In the genomic region with DNA sequence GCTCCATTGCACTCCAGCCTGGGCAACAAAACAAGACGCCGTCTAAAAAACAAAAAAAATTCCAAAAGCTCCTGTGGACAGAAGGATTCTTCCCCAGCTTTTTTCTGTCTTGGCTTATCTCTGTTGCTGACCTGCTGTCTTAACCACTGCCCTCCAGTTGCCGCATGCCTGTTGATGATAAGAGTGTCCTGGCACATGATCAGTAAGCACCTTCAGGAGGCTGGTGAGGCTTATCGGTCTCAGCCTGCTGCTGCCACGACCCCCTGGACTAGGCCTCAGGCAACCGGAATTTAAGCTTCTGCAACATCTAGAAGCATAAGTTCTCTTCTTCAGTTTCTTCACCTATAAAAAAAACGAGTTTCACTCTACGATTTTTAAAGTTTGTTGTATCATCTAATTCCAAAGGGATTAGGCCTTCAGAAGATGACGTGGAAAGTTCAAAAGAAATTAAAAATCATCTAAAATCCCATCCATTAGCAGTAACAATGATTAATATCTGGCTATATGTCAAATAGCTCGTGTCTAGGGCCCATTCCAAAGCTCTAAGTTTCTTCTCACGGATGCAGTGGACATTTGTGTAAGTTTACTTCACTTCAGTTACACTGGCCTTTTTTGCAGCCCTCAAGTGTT, we compare ENCODE assay signal across 1 cellular context.
TF ChIP-seq lines count a peak whose summit lies in the region.

No MANE protein-coding gene starts in this region.

TF ChIP-seq in K562, 482 proteins besides CTCF, POLR2A, EP300 and RAD21 (continued from another document and continues in another):
- TF ChIP-seq, protein P1, sequence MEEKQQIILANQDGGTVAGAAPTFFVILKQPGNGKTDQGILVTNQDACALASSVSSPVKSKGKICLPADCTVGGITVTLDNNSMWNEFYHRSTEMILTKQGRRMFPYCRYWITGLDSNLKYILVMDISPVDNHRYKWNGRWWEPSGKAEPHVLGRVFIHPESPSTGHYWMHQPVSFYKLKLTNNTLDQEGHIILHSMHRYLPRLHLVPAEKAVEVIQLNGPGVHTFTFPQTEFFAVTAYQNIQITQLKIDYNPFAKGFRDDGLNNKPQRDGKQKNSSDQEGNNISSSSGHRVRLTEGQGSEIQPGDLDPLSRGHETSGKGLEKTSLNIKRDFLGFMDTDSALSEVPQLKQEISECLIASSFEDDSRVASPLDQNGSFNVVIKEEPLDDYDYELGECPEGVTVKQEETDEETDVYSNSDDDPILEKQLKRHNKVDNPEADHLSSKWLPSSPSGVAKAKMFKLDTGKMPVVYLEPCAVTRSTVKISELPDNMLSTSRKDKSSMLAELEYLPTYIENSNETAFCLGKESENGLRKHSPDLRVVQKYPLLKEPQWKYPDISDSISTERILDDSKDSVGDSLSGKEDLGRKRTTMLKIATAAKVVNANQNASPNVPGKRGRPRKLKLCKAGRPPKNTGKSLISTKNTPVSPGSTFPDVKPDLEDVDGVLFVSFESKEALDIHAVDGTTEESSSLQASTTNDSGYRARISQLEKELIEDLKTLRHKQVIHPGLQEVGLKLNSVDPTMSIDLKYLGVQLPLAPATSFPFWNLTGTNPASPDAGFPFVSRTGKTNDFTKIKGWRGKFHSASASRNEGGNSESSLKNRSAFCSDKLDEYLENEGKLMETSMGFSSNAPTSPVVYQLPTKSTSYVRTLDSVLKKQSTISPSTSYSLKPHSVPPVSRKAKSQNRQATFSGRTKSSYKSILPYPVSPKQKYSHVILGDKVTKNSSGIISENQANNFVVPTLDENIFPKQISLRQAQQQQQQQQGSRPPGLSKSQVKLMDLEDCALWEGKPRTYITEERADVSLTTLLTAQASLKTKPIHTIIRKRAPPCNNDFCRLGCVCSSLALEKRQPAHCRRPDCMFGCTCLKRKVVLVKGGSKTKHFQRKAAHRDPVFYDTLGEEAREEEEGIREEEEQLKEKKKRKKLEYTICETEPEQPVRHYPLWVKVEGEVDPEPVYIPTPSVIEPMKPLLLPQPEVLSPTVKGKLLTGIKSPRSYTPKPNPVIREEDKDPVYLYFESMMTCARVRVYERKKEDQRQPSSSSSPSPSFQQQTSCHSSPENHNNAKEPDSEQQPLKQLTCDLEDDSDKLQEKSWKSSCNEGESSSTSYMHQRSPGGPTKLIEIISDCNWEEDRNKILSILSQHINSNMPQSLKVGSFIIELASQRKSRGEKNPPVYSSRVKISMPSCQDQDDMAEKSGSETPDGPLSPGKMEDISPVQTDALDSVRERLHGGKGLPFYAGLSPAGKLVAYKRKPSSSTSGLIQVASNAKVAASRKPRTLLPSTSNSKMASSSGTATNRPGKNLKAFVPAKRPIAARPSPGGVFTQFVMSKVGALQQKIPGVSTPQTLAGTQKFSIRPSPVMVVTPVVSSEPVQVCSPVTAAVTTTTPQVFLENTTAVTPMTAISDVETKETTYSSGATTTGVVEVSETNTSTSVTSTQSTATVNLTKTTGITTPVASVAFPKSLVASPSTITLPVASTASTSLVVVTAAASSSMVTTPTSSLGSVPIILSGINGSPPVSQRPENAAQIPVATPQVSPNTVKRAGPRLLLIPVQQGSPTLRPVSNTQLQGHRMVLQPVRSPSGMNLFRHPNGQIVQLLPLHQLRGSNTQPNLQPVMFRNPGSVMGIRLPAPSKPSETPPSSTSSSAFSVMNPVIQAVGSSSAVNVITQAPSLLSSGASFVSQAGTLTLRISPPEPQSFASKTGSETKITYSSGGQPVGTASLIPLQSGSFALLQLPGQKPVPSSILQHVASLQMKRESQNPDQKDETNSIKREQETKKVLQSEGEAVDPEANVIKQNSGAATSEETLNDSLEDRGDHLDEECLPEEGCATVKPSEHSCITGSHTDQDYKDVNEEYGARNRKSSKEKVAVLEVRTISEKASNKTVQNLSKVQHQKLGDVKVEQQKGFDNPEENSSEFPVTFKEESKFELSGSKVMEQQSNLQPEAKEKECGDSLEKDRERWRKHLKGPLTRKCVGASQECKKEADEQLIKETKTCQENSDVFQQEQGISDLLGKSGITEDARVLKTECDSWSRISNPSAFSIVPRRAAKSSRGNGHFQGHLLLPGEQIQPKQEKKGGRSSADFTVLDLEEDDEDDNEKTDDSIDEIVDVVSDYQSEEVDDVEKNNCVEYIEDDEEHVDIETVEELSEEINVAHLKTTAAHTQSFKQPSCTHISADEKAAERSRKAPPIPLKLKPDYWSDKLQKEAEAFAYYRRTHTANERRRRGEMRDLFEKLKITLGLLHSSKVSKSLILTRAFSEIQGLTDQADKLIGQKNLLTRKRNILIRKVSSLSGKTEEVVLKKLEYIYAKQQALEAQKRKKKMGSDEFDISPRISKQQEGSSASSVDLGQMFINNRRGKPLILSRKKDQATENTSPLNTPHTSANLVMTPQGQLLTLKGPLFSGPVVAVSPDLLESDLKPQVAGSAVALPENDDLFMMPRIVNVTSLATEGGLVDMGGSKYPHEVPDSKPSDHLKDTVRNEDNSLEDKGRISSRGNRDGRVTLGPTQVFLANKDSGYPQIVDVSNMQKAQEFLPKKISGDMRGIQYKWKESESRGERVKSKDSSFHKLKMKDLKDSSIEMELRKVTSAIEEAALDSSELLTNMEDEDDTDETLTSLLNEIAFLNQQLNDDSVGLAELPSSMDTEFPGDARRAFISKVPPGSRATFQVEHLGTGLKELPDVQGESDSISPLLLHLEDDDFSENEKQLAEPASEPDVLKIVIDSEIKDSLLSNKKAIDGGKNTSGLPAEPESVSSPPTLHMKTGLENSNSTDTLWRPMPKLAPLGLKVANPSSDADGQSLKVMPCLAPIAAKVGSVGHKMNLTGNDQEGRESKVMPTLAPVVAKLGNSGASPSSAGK (IDR thresholded peaks at IDR 0.05): peak; percentile 51; the same call in 1 of the 2 replicates
- TF ChIP-seq NFIC (IDR thresholded peaks at IDR 0.05): peak; percentile 99
- no peak for TF ChIP-seq EZH2 (IDR thresholded peaks at IDR 0.05; ENCODE audit: borderline replicate concordance, low read depth, low read length)
- no peak for TF ChIP-seq SAFB (IDR thresholded peaks at IDR 0.05; ENCODE audit: borderline replicate concordance, low read depth, low read length)
- TF ChIP-seq KLF16 (IDR thresholded peaks at IDR 0.05): peak; percentile 99
- TF ChIP-seq ZNF41 (CRISPR knock-in tag; conservative IDR thresholded peaks at IDR 0.05): peak; percentile 84
- no peak for TF ChIP-seq HOXB6 (CRISPR knock-in tag; IDR thresholded peaks at IDR 0.05; ENCODE audit: borderline replicate concordance)
- TF ChIP-seq ZNF76 (CRISPR knock-in tag; IDR thresholded peaks at IDR 0.05; ENCODE audit: borderline replicate concordance): peak; percentile 87
- no peak for TF ChIP-seq ZNF124 (CRISPR knock-in tag; IDR thresholded peaks at IDR 0.05)
- peak; percentile 92 for TF ChIP-seq OTX1 (CRISPR knock-in tag; IDR thresholded peaks at IDR 0.05)
- TF ChIP-seq, protein P2, sequence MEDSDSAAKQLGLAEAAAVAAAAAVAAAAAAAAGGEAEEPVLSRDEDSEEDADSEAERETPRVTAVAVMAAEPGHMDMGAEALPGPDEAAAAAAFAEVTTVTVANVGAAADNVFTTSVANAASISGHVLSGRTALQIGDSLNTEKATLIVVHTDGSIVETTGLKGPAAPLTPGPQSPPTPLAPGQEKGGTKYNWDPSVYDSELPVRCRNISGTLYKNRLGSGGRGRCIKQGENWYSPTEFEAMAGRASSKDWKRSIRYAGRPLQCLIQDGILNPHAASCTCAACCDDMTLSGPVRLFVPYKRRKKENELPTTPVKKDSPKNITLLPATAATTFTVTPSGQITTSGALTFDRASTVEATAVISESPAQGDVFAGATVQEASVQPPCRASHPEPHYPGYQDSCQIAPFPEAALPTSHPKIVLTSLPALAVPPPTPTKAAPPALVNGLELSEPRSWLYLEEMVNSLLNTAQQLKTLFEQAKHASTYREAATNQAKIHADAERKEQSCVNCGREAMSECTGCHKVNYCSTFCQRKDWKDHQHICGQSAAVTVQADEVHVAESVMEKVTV (CRISPR knock-in tag; IDR thresholded peaks at IDR 0.05): no peak; the same call in 1 of the 2 replicates
- peak; percentile 93 to 97 for TF ChIP-seq RCOR1 (IDR thresholded peaks at IDR 0.05; ENCODE audit: borderline replicate concordance in 1 of 2, low read depth in 2 of 2, low read length in 2 of 2)
- peak; percentile 48 for TF ChIP-seq MAFK (IDR thresholded peaks at IDR 0.05; ENCODE audit: low read length)
- no peak for TF ChIP-seq CAMTA2 (CRISPR knock-in tag; conservative IDR thresholded peaks at IDR 0.05)
- TF ChIP-seq KAT8 (IDR thresholded peaks at IDR 0.05; ENCODE audit: low read depth): no peak
- no peak for TF ChIP-seq RBM14 (IDR thresholded peaks at IDR 0.05; ENCODE audit: borderline replicate concordance, insufficient read depth, low read depth, low read length)
- TF ChIP-seq, protein P3, sequence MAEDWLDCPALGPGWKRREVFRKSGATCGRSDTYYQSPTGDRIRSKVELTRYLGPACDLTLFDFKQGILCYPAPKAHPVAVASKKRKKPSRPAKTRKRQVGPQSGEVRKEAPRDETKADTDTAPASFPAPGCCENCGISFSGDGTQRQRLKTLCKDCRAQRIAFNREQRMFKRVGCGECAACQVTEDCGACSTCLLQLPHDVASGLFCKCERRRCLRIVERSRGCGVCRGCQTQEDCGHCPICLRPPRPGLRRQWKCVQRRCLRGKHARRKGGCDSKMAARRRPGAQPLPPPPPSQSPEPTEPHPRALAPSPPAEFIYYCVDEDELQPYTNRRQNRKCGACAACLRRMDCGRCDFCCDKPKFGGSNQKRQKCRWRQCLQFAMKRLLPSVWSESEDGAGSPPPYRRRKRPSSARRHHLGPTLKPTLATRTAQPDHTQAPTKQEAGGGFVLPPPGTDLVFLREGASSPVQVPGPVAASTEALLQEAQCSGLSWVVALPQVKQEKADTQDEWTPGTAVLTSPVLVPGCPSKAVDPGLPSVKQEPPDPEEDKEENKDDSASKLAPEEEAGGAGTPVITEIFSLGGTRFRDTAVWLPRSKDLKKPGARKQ (CRISPR knock-in tag; IDR thresholded peaks at IDR 0.05): no peak
- no peak for TF ChIP-seq SMAD2 (IDR thresholded peaks at IDR 0.05; ENCODE audit: low read depth, low read length)
- TF ChIP-seq BCOR (IDR thresholded peaks at IDR 0.05): peak; percentile 98
- TF ChIP-seq, protein P4, sequence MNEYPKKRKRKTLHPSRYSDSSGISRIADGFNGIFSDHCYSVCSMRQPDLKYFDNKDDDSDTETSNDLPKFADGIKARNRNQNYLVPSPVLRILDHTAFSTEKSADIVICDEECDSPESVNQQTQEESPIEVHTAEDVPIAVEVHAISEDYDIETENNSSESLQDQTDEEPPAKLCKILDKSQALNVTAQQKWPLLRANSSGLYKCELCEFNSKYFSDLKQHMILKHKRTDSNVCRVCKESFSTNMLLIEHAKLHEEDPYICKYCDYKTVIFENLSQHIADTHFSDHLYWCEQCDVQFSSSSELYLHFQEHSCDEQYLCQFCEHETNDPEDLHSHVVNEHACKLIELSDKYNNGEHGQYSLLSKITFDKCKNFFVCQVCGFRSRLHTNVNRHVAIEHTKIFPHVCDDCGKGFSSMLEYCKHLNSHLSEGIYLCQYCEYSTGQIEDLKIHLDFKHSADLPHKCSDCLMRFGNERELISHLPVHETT (CRISPR knock-in tag; conservative IDR thresholded peaks at IDR 0.05 in 1 of 2, IDR thresholded peaks at IDR 0.05 in 1 of 2): peak in 1 of 2 experiments; percentile 82; a peak in 2 of 4 replicates
- peak; percentile 55 for TF ChIP-seq EGR1 (conservative IDR thresholded peaks at IDR 0.05)
- no peak for TF ChIP-seq BRD4 (IDR thresholded peaks at IDR 0.05)
- no peak for TF ChIP-seq DNMT1 (IDR thresholded peaks at IDR 0.05)
- TF ChIP-seq, protein P5, sequence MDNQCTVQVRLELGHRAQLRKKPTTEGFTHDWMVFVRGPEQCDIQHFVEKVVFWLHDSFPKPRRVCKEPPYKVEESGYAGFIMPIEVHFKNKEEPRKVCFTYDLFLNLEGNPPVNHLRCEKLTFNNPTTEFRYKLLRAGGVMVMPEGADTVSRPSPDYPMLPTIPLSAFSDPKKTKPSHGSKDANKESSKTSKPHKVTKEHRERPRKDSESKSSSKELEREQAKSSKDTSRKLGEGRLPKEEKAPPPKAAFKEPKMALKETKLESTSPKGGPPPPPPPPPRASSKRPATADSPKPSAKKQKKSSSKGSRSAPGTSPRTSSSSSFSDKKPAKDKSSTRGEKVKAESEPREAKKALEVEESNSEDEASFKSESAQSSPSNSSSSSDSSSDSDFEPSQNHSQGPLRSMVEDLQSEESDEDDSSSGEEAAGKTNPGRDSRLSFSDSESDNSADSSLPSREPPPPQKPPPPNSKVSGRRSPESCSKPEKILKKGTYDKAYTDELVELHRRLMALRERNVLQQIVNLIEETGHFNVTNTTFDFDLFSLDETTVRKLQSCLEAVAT (IDR thresholded peaks at IDR 0.05): peak; percentile 90 to 98
- no peak for TF ChIP-seq ZNF695 (CRISPR knock-in tag; IDR thresholded peaks at IDR 0.05)
- TF ChIP-seq, protein P6, sequence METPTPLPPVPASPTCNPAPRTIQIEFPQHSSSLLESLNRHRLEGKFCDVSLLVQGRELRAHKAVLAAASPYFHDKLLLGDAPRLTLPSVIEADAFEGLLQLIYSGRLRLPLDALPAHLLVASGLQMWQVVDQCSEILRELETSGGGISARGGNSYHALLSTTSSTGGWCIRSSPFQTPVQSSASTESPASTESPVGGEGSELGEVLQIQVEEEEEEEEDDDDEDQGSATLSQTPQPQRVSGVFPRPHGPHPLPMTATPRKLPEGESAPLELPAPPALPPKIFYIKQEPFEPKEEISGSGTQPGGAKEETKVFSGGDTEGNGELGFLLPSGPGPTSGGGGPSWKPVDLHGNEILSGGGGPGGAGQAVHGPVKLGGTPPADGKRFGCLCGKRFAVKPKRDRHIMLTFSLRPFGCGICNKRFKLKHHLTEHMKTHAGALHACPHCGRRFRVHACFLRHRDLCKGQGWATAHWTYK (CRISPR knock-in tag; IDR thresholded peaks at IDR 0.05): peak; percentile 92
- no peak for TF ChIP-seq ZNF696 (CRISPR knock-in tag; conservative IDR thresholded peaks at IDR 0.05)
- peak; percentile 96 for TF ChIP-seq MTA3 (IDR thresholded peaks at IDR 0.05; ENCODE audit: borderline replicate concordance)
- TF ChIP-seq BMI1 (IDR thresholded peaks at IDR 0.05; ENCODE audit: low read length): no peak
- no peak for TF ChIP-seq STAT5B (CRISPR knock-in tag; IDR thresholded peaks at IDR 0.05)
- TF ChIP-seq ZNF717 (CRISPR knock-in tag; IDR thresholded peaks at IDR 0.05): no peak
- peak; percentile 82 for TF ChIP-seq FOXJ2 (tag; IDR thresholded peaks at IDR 0.05)
- TF ChIP-seq ETV6 (IDR thresholded peaks at IDR 0.05; ENCODE audit: borderline replicate concordance in 1 of 2, low read depth in 2 of 2, low read length in 1 of 2): peak in 1 of 2 experiments; percentile 88; a peak in 2 of 4 replicates
- TF ChIP-seq ETV6 (CRISPR knock-in tag; IDR thresholded peaks at IDR 0.05; ENCODE audit: borderline replicate concordance): no peak
- no peak for TF ChIP-seq ZNF133 (CRISPR knock-in tag; IDR thresholded peaks at IDR 0.05)
- TF ChIP-seq, protein P7, sequence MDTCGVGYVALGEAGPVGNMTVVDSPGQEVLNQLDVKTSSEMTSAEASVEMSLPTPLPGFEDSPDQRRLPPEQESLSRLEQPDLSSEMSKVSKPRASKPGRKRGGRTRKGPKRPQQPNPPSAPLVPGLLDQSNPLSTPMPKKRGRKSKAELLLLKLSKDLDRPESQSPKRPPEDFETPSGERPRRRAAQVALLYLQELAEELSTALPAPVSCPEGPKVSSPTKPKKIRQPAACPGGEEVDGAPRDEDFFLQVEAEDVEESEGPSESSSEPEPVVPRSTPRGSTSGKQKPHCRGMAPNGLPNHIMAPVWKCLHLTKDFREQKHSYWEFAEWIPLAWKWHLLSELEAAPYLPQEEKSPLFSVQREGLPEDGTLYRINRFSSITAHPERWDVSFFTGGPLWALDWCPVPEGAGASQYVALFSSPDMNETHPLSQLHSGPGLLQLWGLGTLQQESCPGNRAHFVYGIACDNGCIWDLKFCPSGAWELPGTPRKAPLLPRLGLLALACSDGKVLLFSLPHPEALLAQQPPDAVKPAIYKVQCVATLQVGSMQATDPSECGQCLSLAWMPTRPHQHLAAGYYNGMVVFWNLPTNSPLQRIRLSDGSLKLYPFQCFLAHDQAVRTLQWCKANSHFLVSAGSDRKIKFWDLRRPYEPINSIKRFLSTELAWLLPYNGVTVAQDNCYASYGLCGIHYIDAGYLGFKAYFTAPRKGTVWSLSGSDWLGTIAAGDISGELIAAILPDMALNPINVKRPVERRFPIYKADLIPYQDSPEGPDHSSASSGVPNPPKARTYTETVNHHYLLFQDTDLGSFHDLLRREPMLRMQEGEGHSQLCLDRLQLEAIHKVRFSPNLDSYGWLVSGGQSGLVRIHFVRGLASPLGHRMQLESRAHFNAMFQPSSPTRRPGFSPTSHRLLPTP (IDR thresholded peaks at IDR 0.05; ENCODE audit: borderline replicate concordance, extremely low read depth, insufficient read length): no peak
